ENCODE assay signal across 25 cellular contexts in genomic region chr3:12468276-12468675, GRCh38.
"Had no signal": no experiment of that assay in that cellular context is flagged by ENCODE, and none has a peak within 500 bp of the region (broad histone marks: within the 10 kb centered on the region; RNA-seq: fewer than 3 reads in every experiment).

No MANE protein-coding gene starts in this region.

- H3K9me3 Mint-ChIP-seq: activated naive CD4-positive, alpha-beta T cell treated with anti-CD3 and anti-CD28 coated beads, Interleukin-2, amount 50 U/mL, for 72 hours; activated naive CD8-positive, alpha-beta T cell treated with anti-CD3 and anti-CD28 coated beads, Interleukin-2, amount 50 U/mL, for 24 hours; central memory CD8-positive, alpha-beta T cell; T-helper 1 cell treated with Interleukin-12 subunit alpha and Interleukin-12 subunit beta and Interleukin-4 antibody, amounts not matched to agents 30 μg/mL and 1 μg/mL, for 36 hours; WTC11 had no signal

- H3K9ac ChIP-seq: KMS-11 had no signal

- H3K4me1 ChIP-seq: ascending aorta, body of pancreas had no signal

- H3K4me2 ChIP-seq: KMS-11 had no signal

- H3K27ac ChIP-seq: ascending aorta, body of pancreas, KMS-11 had no signal

- H3K27ac Mint-ChIP-seq: activated CD8-positive, alpha-beta T cell treated with anti-CD3 and anti-CD28 coated beads, Interleukin-2, amount 10 ng/mL, durations not matched to agents 7 days and 5 days; activated naive CD4-positive, alpha-beta T cell treated with anti-CD3 and anti-CD28 coated beads, Interleukin-2, amount 50 U/mL, for 72 hours; activated naive CD8-positive, alpha-beta T cell treated with anti-CD3 and anti-CD28 coated beads, Interleukin-2, amount 50 U/mL, for 24 hours; T-helper 1 cell treated with Interleukin-12 subunit alpha and Interleukin-12 subunit beta and Interleukin-4 antibody, amounts not matched to agents 30 μg/mL and 1 μg/mL, for 36 hours; WTC11 had no signal

- H3K9me3 ChIP-seq: ascending aorta, body of pancreas had no signal

- ATAC-seq: activated CD8-positive, alpha-beta T cell treated with anti-CD3 and anti-CD28 coated beads, Interleukin-2, amount 10 ng/mL, durations not matched to agents 7 days and 5 days; activated naive CD4-positive, alpha-beta T cell treated with anti-CD3 and anti-CD28 coated beads, Interleukin-2, amount 50 U/mL, for 72 hours; activated naive CD8-positive, alpha-beta T cell treated with anti-CD3 and anti-CD28 coated beads, Interleukin-2, amount 50 U/mL, for 24 hours; body of pancreas; WTC11 had no signal

- DNase-seq: activated CD4-positive, alpha-beta T cell treated with anti-CD3 and anti-CD28 coated beads for 48 hours; activated CD4-positive, alpha-beta T cell treated with anti-CD3 and anti-CD28 coated beads, Interleukin-2, amount 50 U/mL, for 4 hours; activated CD4-positive, CD25-positive, alpha-beta regulatory T cell treated with anti-CD3 and anti-CD28 coated beads, Interleukin-2, amount 50 U/mL, for 72 hours; activated CD8-positive, alpha-beta memory T cell treated with anti-CD3 and anti-CD28 coated beads, Interleukin-2, amount 50 U/mL, for 48 hours; activated CD8-positive, alpha-beta T cell treated with anti-CD3 and anti-CD28 coated beads, Interleukin-2, amount 10 ng/mL, durations not matched to agents 7 days and 5 days; activated naive CD4-positive, alpha-beta T cell treated with Interleukin-2 at 50 U/mL for 16 hours; activated naive CD8-positive, alpha-beta T cell treated with anti-CD3 and anti-CD28 coated beads, Interleukin-2, amount 50 U/mL, for 24 hours; activated T-cell treated with anti-CD3 and anti-CD28 coated beads, Interleukin-2, amount 50 U/mL, for 1 hour; amniotic stem cell; body of pancreas; NCI-H1092; NCI-H2029; NCI-H2107; NCI-H2171 treated with DMSO at 0.1 percent for 48 hours; NCI-H226; NCI-H510A; NCI-H526 treated with DMSO at 0.1 percent for 48 hours; NK-92 treated with Interleukin-12 subunit alpha and Interleukin-12 subunit beta, amount 100 ng/mL, for 24 hours; SHP77 treated with DMSO at 0.1 percent for 48 hours had no signal

- H3K36me3 ChIP-seq: ascending aorta had no signal

- H3K4me3 Mint-ChIP-seq: activated CD8-positive, alpha-beta T cell treated with anti-CD3 and anti-CD28 coated beads, Interleukin-2, amount 10 ng/mL, durations not matched to agents 7 days and 5 days; activated naive CD8-positive, alpha-beta T cell treated with anti-CD3 and anti-CD28 coated beads, Interleukin-2, amount 50 U/mL, for 24 hours; central memory CD8-positive, alpha-beta T cell; T-helper 1 cell treated with Interleukin-12 subunit alpha and Interleukin-12 subunit beta and Interleukin-4 antibody, amounts not matched to agents 30 μg/mL and 1 μg/mL, for 36 hours; WTC11 had no signal

- H3K27me3 ChIP-seq: ascending aorta, body of pancreas had no signal

- H3K4me3 ChIP-seq: ascending aorta, body of pancreas had no signal

- H3K36me3 Mint-ChIP-seq: activated naive CD4-positive, alpha-beta T cell treated with anti-CD3 and anti-CD28 coated beads, Interleukin-2, amount 50 U/mL, for 72 hours; WTC11 had no signal

- H3K4me1 Mint-ChIP-seq: central memory CD8-positive, alpha-beta T cell had no signal
